33 cellular contexts compared by ENCODE assay signal in the genomic region with DNA sequence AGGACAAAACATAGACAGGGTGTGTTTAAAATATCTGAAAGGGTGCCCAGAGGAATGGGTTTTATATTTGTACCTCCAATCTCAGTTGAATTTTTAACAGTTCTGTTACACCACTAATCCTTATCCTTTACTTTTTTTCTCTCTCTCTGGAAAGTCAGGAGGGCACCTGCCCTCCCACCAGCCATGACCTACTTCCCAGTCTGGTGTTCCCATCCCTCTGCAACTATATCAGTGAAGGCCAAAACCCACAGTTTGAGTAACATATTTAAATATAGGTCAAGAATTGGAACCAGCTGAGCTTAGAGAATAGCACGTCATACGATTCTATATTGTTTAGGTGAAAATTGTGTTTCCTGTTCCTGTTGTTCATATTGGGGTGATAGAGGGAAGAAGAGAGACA.
"Had no signal": no experiment of that assay in that cellular context is flagged by ENCODE, and none has a peak within 500 bp of the region (broad histone marks: within the 10 kb centered on the region; RNA-seq: fewer than 3 reads in every experiment).

No MANE protein-coding gene starts in this region.

- DNase-seq: activated B cell treated with CpG ODN at 0.5 μM for 24 hours; activated CD4-positive, alpha-beta memory T cell treated with anti-CD3 and anti-CD28 coated beads for 36 hours; activated CD4-positive, alpha-beta T cell treated with anti-CD3 and anti-CD28 coated beads for 4 hours; activated CD4-positive, alpha-beta T cell treated with anti-CD3 and anti-CD28 coated beads, Interleukin-2, amount 10 ng/mL, durations not matched to agents 24 days and 14 days; activated CD4-positive, alpha-beta T cell treated with anti-CD3 and anti-CD28 coated beads, Interleukin-2, amount 50 U/mL, for 1 hour; activated CD4-positive, alpha-beta T cell treated with anti-CD3 and anti-CD28 coated beads, Interleukin-2, amount 50 U/mL, for 4 hours; activated CD4-positive, CD25-positive, alpha-beta regulatory T cell treated with anti-CD3 and anti-CD28 coated beads, Interleukin-2, amount 50 U/mL, for 72 hours; activated CD8-positive, alpha-beta memory T cell treated with anti-CD3 and anti-CD28 coated beads, Interleukin-2, amount 50 U/mL, for 4 hours; activated CD8-positive, alpha-beta T cell treated with anti-CD3 and anti-CD28 coated beads for 36 hours; activated effector memory CD4-positive, alpha-beta T cell treated with anti-CD3 and anti-CD28 coated beads, Interleukin-2, amount 50 U/mL, for 16 hours; activated gamma-delta T cell treated with Interleukin-2 at 50 U/mL for 16 hours; activated naive CD4-positive, alpha-beta T cell; activated naive CD4-positive, alpha-beta T cell treated with anti-CD3 and anti-CD28 coated beads for 36 hours; activated naive CD4-positive, alpha-beta T cell treated with anti-CD3 and anti-CD28 coated beads, Interleukin-2, amount 50 U/mL, for 16 hours; activated naive CD8-positive, alpha-beta T cell treated with anti-CD3 and anti-CD28 coated beads for 36 hours; activated T-cell treated with anti-CD3 and anti-CD28 coated beads for 4 hours; activated T-cell treated with anti-CD3 and anti-CD28 coated beads, Interleukin-2, amount 50 U/mL, for 1 hour; activated T-cell treated with anti-CD3 and anti-CD28 coated beads, Interleukin-2, amount 50 U/mL, for 4 hours; activated T-cell treated with anti-CD3 and anti-CD28 coated beads, Interleukin-2, amount 50 U/mL, for 72 hours; adrenal gland; amniotic stem cell; aorta; body of pancreas; T-helper 1 cell; T-helper 2 cell; T-helper 9 cell had no signal

- H3K36me3 Mint-ChIP-seq: activated CD4-positive, alpha-beta memory T cell treated with anti-CD3 and anti-CD28 coated beads for 36 hours; activated naive CD4-positive, alpha-beta T cell treated with anti-CD3 and anti-CD28 coated beads, Interleukin-2, amount 50 U/mL, for 72 hours; activated naive CD8-positive, alpha-beta T cell treated with anti-CD3 and anti-CD28 coated beads for 36 hours had no signal

- H3K27ac Mint-ChIP-seq: activated B cell treated with CpG ODN at 0.5 μM for 24 hours; activated CD4-positive, alpha-beta memory T cell treated with anti-CD3 and anti-CD28 coated beads for 36 hours; activated CD4-positive, alpha-beta T cell treated with anti-CD3 and anti-CD28 coated beads, Interleukin-2, amount 10 ng/mL, durations not matched to agents 24 days and 14 days; activated CD8-positive, alpha-beta T cell treated with anti-CD3 and anti-CD28 coated beads for 36 hours; activated naive CD4-positive, alpha-beta T cell treated with anti-CD3 and anti-CD28 coated beads for 36 hours; activated naive CD4-positive, alpha-beta T cell treated with anti-CD3 and anti-CD28 coated beads, Interleukin-2, amount 50 U/mL, for 72 hours; activated naive CD8-positive, alpha-beta T cell treated with anti-CD3 and anti-CD28 coated beads for 36 hours; activated T-cell treated with anti-CD3 and anti-CD28 coated beads, Interleukin-2, amount 50 U/mL, for 72 hours; activated T-helper 1 cell treated with anti-CD3 and anti-CD28 coated beads, Interleukin-12 subunit alpha, Interleukin-12 subunit beta, Interleukin-2, Interleukin-4 antibody, amounts not matched to agents 30 ng/mL and 10 ng/mL and 1 ng/mL, durations not matched to agents 14 hours and 24 hours and 36 hours; activated T-helper 17 cell treated with anti-CD3 and anti-CD28 coated beads, Interleukin-2, amount 50 U/mL, for 72 hours; T-helper 1 cell treated with Interleukin-12 subunit alpha and Interleukin-12 subunit beta and Interleukin-4 antibody, amounts not matched to agents 30 μg/mL and 1 μg/mL, for 36 hours; T-helper 2 cell treated with Interferon-gamma antibody and Interleukin-4, amounts not matched to agents 5 μg/mL and 100 μg/mL, for 36 hours had no signal

- ATAC-seq: activated CD8-positive, alpha-beta T cell treated with anti-CD3 and anti-CD28 coated beads for 36 hours; activated naive CD4-positive, alpha-beta T cell treated with anti-CD3 and anti-CD28 coated beads, Interleukin-2, amount 50 U/mL, for 72 hours; activated T-cell treated with anti-CD3 and anti-CD28 coated beads, Interleukin-2, amount 50 U/mL, for 4 hours; activated T-cell treated with anti-CD3 and anti-CD28 coated beads, Interleukin-2, amount 50 U/mL, for 72 hours; activated T-helper 17 cell treated with anti-CD3 and anti-CD28 coated beads, Interleukin-2, amount 50 U/mL, for 72 hours; body of pancreas had no signal

- H3K27ac ChIP-seq: adrenal gland, body of pancreas, cardiac muscle cell had no signal

- H3K36me3 ChIP-seq: adrenal gland, cardiac muscle cell had no signal

- H3K9me3 ChIP-seq: adrenal gland, body of pancreas had no signal

- H3K4me1 Mint-ChIP-seq: activated B cell treated with CpG ODN at 0.5 μM for 24 hours; activated CD4-positive, alpha-beta T cell treated with anti-CD3 and anti-CD28 coated beads, Interleukin-2, amount 10 ng/mL, durations not matched to agents 24 days and 14 days; activated naive CD8-positive, alpha-beta T cell treated with anti-CD3 and anti-CD28 coated beads for 36 hours; activated T-helper 17 cell treated with anti-CD3 and anti-CD28 coated beads, Interleukin-2, amount 50 U/mL, for 72 hours; central memory CD8-positive, alpha-beta T cell had no signal

- H3K4me1 ChIP-seq: adrenal gland, body of pancreas had no signal

- H3K4me3 Mint-ChIP-seq: activated B cell treated with CpG ODN at 0.5 μM for 24 hours; activated CD4-positive, alpha-beta memory T cell treated with anti-CD3 and anti-CD28 coated beads for 36 hours; activated CD4-positive, alpha-beta T cell treated with anti-CD3 and anti-CD28 coated beads, Interleukin-2, amount 10 ng/mL, durations not matched to agents 24 days and 14 days; activated CD8-positive, alpha-beta T cell treated with anti-CD3 and anti-CD28 coated beads for 36 hours; activated naive CD4-positive, alpha-beta T cell treated with anti-CD3 and anti-CD28 coated beads for 36 hours; activated naive CD8-positive, alpha-beta T cell treated with anti-CD3 and anti-CD28 coated beads for 36 hours; activated T-cell treated with anti-CD3 and anti-CD28 coated beads, Interleukin-2, amount 50 U/mL, for 4 hours; activated T-cell treated with anti-CD3 and anti-CD28 coated beads, Interleukin-2, amount 50 U/mL, for 72 hours; activated T-helper 1 cell treated with anti-CD3 and anti-CD28 coated beads, Interleukin-12 subunit alpha, Interleukin-12 subunit beta, Interleukin-2, Interleukin-4 antibody, amounts not matched to agents 30 ng/mL and 10 ng/mL and 1 ng/mL, durations not matched to agents 14 hours and 24 hours and 36 hours; activated T-helper 17 cell treated with anti-CD3 and anti-CD28 coated beads, Interleukin-2, amount 50 U/mL, for 72 hours; central memory CD8-positive, alpha-beta T cell; T-helper 1 cell treated with Interleukin-12 subunit alpha and Interleukin-12 subunit beta and Interleukin-4 antibody, amounts not matched to agents 30 μg/mL and 1 μg/mL, for 36 hours; T-helper 2 cell treated with Interferon-gamma antibody and Interleukin-4, amounts not matched to agents 5 μg/mL and 100 μg/mL, for 36 hours had no signal

- H3K27me3 ChIP-seq: adrenal gland, body of pancreas had no signal

- H3K27me3 Mint-ChIP-seq: activated naive CD8-positive, alpha-beta T cell treated with anti-CD3 and anti-CD28 coated beads for 36 hours had no signal

- H3K9me3 Mint-ChIP-seq: activated B cell treated with CpG ODN at 0.5 μM for 24 hours; activated CD4-positive, alpha-beta memory T cell treated with anti-CD3 and anti-CD28 coated beads for 36 hours; activated CD4-positive, alpha-beta T cell treated with anti-CD3 and anti-CD28 coated beads, Interleukin-2, amount 10 ng/mL, durations not matched to agents 24 days and 14 days; activated CD8-positive, alpha-beta T cell treated with anti-CD3 and anti-CD28 coated beads for 36 hours; activated naive CD4-positive, alpha-beta T cell treated with anti-CD3 and anti-CD28 coated beads for 36 hours; activated naive CD4-positive, alpha-beta T cell treated with anti-CD3 and anti-CD28 coated beads, Interleukin-2, amount 50 U/mL, for 72 hours; activated naive CD8-positive, alpha-beta T cell treated with anti-CD3 and anti-CD28 coated beads for 36 hours; activated T-cell treated with anti-CD3 and anti-CD28 coated beads, Interleukin-2, amount 50 U/mL, for 4 hours; activated T-cell treated with anti-CD3 and anti-CD28 coated beads, Interleukin-2, amount 50 U/mL, for 72 hours; activated T-helper 1 cell treated with anti-CD3 and anti-CD28 coated beads, Interleukin-12 subunit alpha, Interleukin-12 subunit beta, Interleukin-2, Interleukin-4 antibody, amounts not matched to agents 30 ng/mL and 10 ng/mL and 1 ng/mL, durations not matched to agents 14 hours and 24 hours and 36 hours; activated T-helper 17 cell treated with anti-CD3 and anti-CD28 coated beads, Interleukin-2, amount 50 U/mL, for 72 hours; central memory CD8-positive, alpha-beta T cell; T-helper 1 cell treated with Interleukin-12 subunit alpha and Interleukin-12 subunit beta and Interleukin-4 antibody, amounts not matched to agents 30 μg/mL and 1 μg/mL, for 36 hours; T-helper 2 cell treated with Interferon-gamma antibody and Interleukin-4, amounts not matched to agents 5 μg/mL and 100 μg/mL, for 36 hours had no signal

- H3K4me3 ChIP-seq: adrenal gland, body of pancreas, cardiac muscle cell had no signal
